In the genomic region with DNA sequence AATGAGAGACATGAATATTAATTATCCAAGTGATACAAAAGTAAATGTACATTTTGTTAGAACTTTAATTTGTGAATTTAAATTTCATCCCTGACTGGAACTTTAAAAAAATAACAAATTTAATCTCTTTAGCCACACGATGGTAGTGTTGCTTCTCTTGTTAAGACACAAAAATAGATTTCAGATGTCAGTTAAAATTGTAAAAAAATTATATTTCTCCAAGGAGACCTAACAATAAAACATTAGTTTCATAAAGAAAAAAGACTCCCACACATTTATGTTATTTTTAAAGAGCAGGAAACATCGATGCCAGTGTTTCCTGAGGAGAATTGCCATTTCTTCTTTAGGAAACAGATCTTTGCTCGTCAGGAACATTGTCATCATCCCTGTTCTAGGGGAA, we compare ENCODE assay signal across 21 cellular contexts.
A peak's percentile ranks its signal among the peaks of the same experiment; 100 is the strongest.
DNase-seq lines count a peak whose midpoint lies in the region; ATAC-seq, FAIRE-seq and TF ChIP-seq lines count a peak whose summit lies in the region.
"Had no signal": no experiment of that assay in that cellular context is flagged by ENCODE, and none has a peak within 500 bp of the region (broad histone marks: within the 10 kb centered on the region; RNA-seq: fewer than 3 reads in every experiment).

No MANE protein-coding gene starts in this region.

- peaks cover 3% of the 10 kb centered on the region for H3K4me1 Mint-ChIP-seq in neural progenitor cell
- H3K4me1 Mint-ChIP-seq: CD8-positive, alpha-beta memory T cell; IgD-negative memory B cell; T-cell had no signal

- H3F3A ChIP-seq in neural progenitor cell (ENCODE audit: low read depth): no peaks in the 10 kb centered on the region

- TF ChIP-seq CTCF in A549 (IDR thresholded peaks at IDR 0.05): peak; percentile 17; the same call in 1 of the 3 replicates
- no peak for TF ChIP-seq CTCF in cardiac fibroblast (IDR thresholded peaks at IDR 0.05; ENCODE audit: low read depth, low read length)
- TF ChIP-seq CTCF in hepatocyte (IDR thresholded peaks at IDR 0.05; ENCODE audit: poor library complexity): peak; percentile 8
- no peak for TF ChIP-seq CTCF in coronary artery (IDR thresholded peaks at IDR 0.05)
- TF ChIP-seq CTCF in neural progenitor cell (IDR thresholded peaks at IDR 0.05): no peak

- H3K9me2 ChIP-seq in hepatocyte (replicated peaks; ENCODE audit: insufficient read depth): no peaks in the 10 kb centered on the region

- H3K4me1 ChIP-seq in A549 (no peaks in the 10 kb centered on the region), hepatocyte (ENCODE audit: insufficient read depth) (no peaks in the 10 kb centered on the region), neural progenitor cell (no peaks in the 10 kb centered on the region)
- H3K4me1 ChIP-seq: right atrium auricular region had no signal

- H3K27me3 ChIP-seq in hepatocyte (no peaks in the 10 kb centered on the region), neural progenitor cell (no peaks in the 10 kb centered on the region)
- H3K27me3 ChIP-seq: right atrium auricular region had no signal

- H3K9me3 Mint-ChIP-seq in neural progenitor cell: no peaks in the 10 kb centered on the region
- H3K9me3 Mint-ChIP-seq: IgD-negative memory B cell had no signal

- H3K4me3 ChIP-seq in A549: no peak overlapping the region
- no peak overlapping the region for H3K4me3 ChIP-seq in cardiac fibroblast (replicated peaks in 1 of 2; ENCODE audit: low read depth in 2 of 2, low read length in 2 of 2)
- no peak overlapping the region for H3K4me3 ChIP-seq in hepatocyte
- no peak overlapping the region for H3K4me3 ChIP-seq in coronary artery
- no peak overlapping the region for H3K4me3 ChIP-seq in neural progenitor cell
- H3K4me3 ChIP-seq: right atrium auricular region had no signal

- TF ChIP-seq EP300 in A549 (IDR thresholded peaks at IDR 0.05): no peak

- no peak overlapping the region for H3K4me3 Mint-ChIP-seq in neural progenitor cell
- H3K4me3 Mint-ChIP-seq: CD8-positive, alpha-beta memory T cell; IgD-negative memory B cell; T-cell had no signal

- H3K9me3 ChIP-seq in A549 (no peaks in the 10 kb centered on the region), hepatocyte (ENCODE audit: low read depth) (no peaks in the 10 kb centered on the region), neural progenitor cell (ENCODE audit: low read depth) (no peaks in the 10 kb centered on the region)
- H3K9me3 ChIP-seq: right atrium auricular region had no signal

- POLR2A ChIA-PET in A549 (lab: Yijun Ruan, JAX): no interaction called here

- no peak overlapping the region for H3K4me2 ChIP-seq in A549
- no peak overlapping the region for H3K4me2 ChIP-seq in hepatocyte
- H3K4me2 ChIP-seq in neural progenitor cell: no peak overlapping the region

- H2AFZ ChIP-seq in hepatocyte: no peak overlapping the region
- H2AFZ ChIP-seq in neural progenitor cell (replicated peaks): no peak overlapping the region

- CTCF ChIA-PET in A549 (lab: Yijun Ruan, JAX): no interaction called here

- DNase-seq in A549 (ENCODE audit: low read depth in 1 of 2, low spot score in 1 of 2) (no peak), LHCN-M2 (ENCODE audit: low read depth) (peak; percentile 7), cardiac fibroblast (ENCODE audit: low read depth in 2 of 2) (peak; percentile 4 to 5), hepatocyte (ENCODE audit: low spot score) (no peak), coronary artery (ENCODE audit: low spot score) (no peak), neural progenitor cell (ENCODE audit: low spot score) (no peak), A172 (ENCODE audit: low spot score) (no peak)
- DNase-seq: activated CD4-positive, alpha-beta T cell treated with anti-CD3 and anti-CD28 coated beads, Interleukin-2, amount 50 U/mL, for 1 hour; activated CD8-positive, alpha-beta memory T cell treated with anti-CD3 and anti-CD28 coated beads, Interleukin-2, amount 50 U/mL, for 4 hours; activated effector memory CD4-positive, alpha-beta T cell treated with anti-CD3 and anti-CD28 coated beads, Interleukin-2, amount 50 U/mL, for 16 hours; amniotic stem cell; CD8-positive, alpha-beta memory T cell; cerebellar nuclear complex; midbrain; NCI-H2029; NCI-H510A; T-cell had no signal

- H3K9ac ChIP-seq in neural progenitor cell: no peak overlapping the region

- peaks cover 2% of the 10 kb centered on the region for H3K27me3 Mint-ChIP-seq in neural progenitor cell (ENCODE audit: insufficient read depth, low read depth)
- H3K27me3 Mint-ChIP-seq: CD8-positive, alpha-beta memory T cell had no signal

- no peak for TF ChIP-seq POLR2A in A549 (IDR thresholded peaks at IDR 0.05; ENCODE audit: low read length)

- H3K27ac ChIP-seq in A549 (no peak overlapping the region), hepatocyte (no peak overlapping the region), coronary artery (no peak overlapping the region), neural progenitor cell (no peak overlapping the region)
- H3K27ac ChIP-seq: right atrium auricular region had no signal

- H3K36me3 ChIP-seq in hepatocyte (replicated peaks; ENCODE audit: insufficient read depth, low read depth): no peaks in the 10 kb centered on the region
- H3K36me3 ChIP-seq in neural progenitor cell: no peaks in the 10 kb centered on the region
- H3K36me3 ChIP-seq: right atrium auricular region had no signal

- H3K27ac Mint-ChIP-seq in neural progenitor cell: no peak overlapping the region
- H3K27ac Mint-ChIP-seq: CD8-positive, alpha-beta memory T cell; IgD-negative memory B cell; T-cell had no signal

- 4% methylated on average over 3 of the region's 3 CpGs for WGBS in A549 (ENCODE audit: missing lambda C conversion rate)
- 75% methylated on average over 3 of the region's 3 CpGs for WGBS in hepatocyte (ENCODE audit: low lambda C conversion rate, missing lambda C conversion rate)

- H3K79me2 ChIP-seq in hepatocyte (no peaks in the 10 kb centered on the region), neural progenitor cell (ENCODE audit: low read depth) (no peaks in the 10 kb centered on the region)

- ATAC-seq in A549 (no peak), HG02571 (IDR thresholded peaks at IDR 0.05; ENCODE audit: unreplicated experiment) (no peak)
- ATAC-seq: Right ventricle myocardium inferior, T-cell had no signal

- H4K20me1 ChIP-seq in hepatocyte (ENCODE audit: insufficient read depth, poor library complexity, severe bottlenecking): no peaks in the 10 kb centered on the region
- H4K20me1 ChIP-seq in neural progenitor cell (ENCODE audit: low read depth): no peaks in the 10 kb centered on the region

- FAIRE-seq in A549 (lab: Jason Lieb, UNC): no peak

- no peaks in the 10 kb centered on the region for H3K36me3 Mint-ChIP-seq in neural progenitor cell
- H3K36me3 Mint-ChIP-seq: CD8-positive, alpha-beta memory T cell; IgD-negative memory B cell; T-cell had no signal

- TF ChIP-seq RAD21 in A549 (conservative IDR thresholded peaks at IDR 0.05 in 1 of 2, IDR thresholded peaks at IDR 0.05 in 1 of 2): peak in 1 of 2 experiments; percentile 28; a peak in 2 of 5 replicates

TF ChIP-seq in A549, 52 proteins besides CTCF, POLR2A, EP300 and RAD21 (continues in another document):
- TF ChIP-seq, protein P1, sequence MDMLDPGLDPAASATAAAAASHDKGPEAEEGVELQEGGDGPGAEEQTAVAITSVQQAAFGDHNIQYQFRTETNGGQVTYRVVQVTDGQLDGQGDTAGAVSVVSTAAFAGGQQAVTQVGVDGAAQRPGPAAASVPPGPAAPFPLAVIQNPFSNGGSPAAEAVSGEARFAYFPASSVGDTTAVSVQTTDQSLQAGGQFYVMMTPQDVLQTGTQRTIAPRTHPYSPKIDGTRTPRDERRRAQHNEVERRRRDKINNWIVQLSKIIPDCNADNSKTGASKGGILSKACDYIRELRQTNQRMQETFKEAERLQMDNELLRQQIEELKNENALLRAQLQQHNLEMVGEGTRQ (IDR thresholded peaks at IDR 0.05): no peak
- TF ChIP-seq KDM1A (IDR thresholded peaks at IDR 0.05; ENCODE audit: low read depth) (no peak), ZFP36 (IDR thresholded peaks at IDR 0.05; ENCODE audit: borderline replicate concordance, partially characterized antibody) (no peak), KDM5A (IDR thresholded peaks at IDR 0.05) (no peak), FOSB (CRISPR knock-in tag; IDR thresholded peaks at IDR 0.05) (no peak), TFCP2L1 (CRISPR knock-in tag; IDR thresholded peaks at IDR 0.05) (no peak), GATA3 (IDR thresholded peaks at IDR 0.05; ENCODE audit: borderline replicate concordance) (no peak), E2F6 (IDR thresholded peaks at IDR 0.05; ENCODE audit: borderline replicate concordance, low read depth) (no peak), NFE2L2 (conservative IDR thresholded peaks at IDR 0.05; ENCODE audit: low read length) (no peak), PHF8 (IDR thresholded peaks at IDR 0.05; ENCODE audit: borderline replicate concordance, low read depth) (no peak), CBX2 (IDR thresholded peaks at IDR 0.05; ENCODE audit: borderline replicate concordance, low read depth) (no peak)
- TF ChIP-seq, protein P2, sequence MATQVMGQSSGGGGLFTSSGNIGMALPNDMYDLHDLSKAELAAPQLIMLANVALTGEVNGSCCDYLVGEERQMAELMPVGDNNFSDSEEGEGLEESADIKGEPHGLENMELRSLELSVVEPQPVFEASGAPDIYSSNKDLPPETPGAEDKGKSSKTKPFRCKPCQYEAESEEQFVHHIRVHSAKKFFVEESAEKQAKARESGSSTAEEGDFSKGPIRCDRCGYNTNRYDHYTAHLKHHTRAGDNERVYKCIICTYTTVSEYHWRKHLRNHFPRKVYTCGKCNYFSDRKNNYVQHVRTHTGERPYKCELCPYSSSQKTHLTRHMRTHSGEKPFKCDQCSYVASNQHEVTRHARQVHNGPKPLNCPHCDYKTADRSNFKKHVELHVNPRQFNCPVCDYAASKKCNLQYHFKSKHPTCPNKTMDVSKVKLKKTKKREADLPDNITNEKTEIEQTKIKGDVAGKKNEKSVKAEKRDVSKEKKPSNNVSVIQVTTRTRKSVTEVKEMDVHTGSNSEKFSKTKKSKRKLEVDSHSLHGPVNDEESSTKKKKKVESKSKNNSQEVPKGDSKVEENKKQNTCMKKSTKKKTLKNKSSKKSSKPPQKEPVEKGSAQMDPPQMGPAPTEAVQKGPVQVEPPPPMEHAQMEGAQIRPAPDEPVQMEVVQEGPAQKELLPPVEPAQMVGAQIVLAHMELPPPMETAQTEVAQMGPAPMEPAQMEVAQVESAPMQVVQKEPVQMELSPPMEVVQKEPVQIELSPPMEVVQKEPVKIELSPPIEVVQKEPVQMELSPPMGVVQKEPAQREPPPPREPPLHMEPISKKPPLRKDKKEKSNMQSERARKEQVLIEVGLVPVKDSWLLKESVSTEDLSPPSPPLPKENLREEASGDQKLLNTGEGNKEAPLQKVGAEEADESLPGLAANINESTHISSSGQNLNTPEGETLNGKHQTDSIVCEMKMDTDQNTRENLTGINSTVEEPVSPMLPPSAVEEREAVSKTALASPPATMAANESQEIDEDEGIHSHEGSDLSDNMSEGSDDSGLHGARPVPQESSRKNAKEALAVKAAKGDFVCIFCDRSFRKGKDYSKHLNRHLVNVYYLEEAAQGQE (IDR thresholded peaks at IDR 0.05): no peak

Comparison
In these comparisons a context has a peak if more than half of its experiments do, and no peak if none do; other contexts are left out.
1. DNase-seq: peak in LHCN-M2 (single experiment) and cardiac fibroblast (2 of 2); none in A549 (0 of 2), hepatocyte (single experiment), coronary artery (single experiment), neural progenitor cell (single experiment) and A172 (single experiment).
2. CTCF ChIP-seq: peak in A549 (single experiment) and hepatocyte (single experiment); none in cardiac fibroblast (single experiment), coronary artery (single experiment) and neural progenitor cell (single experiment).